In genomic region chr7:15057272-15057671, GRCh38 we compare ENCODE assay signal across 27 cellular contexts.
DNase-seq lines count a peak whose midpoint lies in the region; ATAC-seq and TF ChIP-seq lines count a peak whose summit lies in the region.
"Had no signal": no experiment of that assay in that cellular context is flagged by ENCODE, and none has a peak within 500 bp of the region (broad histone marks: within the 10 kb centered on the region; RNA-seq: fewer than 3 reads in every experiment).

No MANE protein-coding gene starts in this region.

- ATAC-seq in HG02938 (IDR thresholded peaks at IDR 0.05; ENCODE audit: unreplicated experiment): peak; percentile 76
- peak; percentile 87 for ATAC-seq in left lobe of liver
- ATAC-seq in GM21825 (IDR thresholded peaks at IDR 0.05; ENCODE audit: unreplicated experiment): no peak
- no peak for ATAC-seq in GM21576 (IDR thresholded peaks at IDR 0.05; ENCODE audit: unreplicated experiment)
- ATAC-seq: activated T-helper 17 cell treated with anti-CD3 and anti-CD28 coated beads, Interleukin-2, amount 50 U/mL, for 72 hours; right cardiac atrium; stimulated activated memory B cell treated with anti-CD40 and anti-IgM and Interleukin-4, amounts not matched to agents 10 μg/mL and 1 μg/mL and 100 μg/mL, for 72 hours; upper lobe of right lung had no signal

- DNase-seq in CMK (ENCODE audit: low read depth) (peak; percentile 46), left lobe of liver (ENCODE audit: low spot score) (no peak), Kasumi-1 (lab: John Stamatoyannopoulos, UW) (no peak), T-helper 1 cell (no peak)
- DNase-seq: activated B cell treated with CpG ODN at 0.5 μM for 24 hours; activated CD4-positive, alpha-beta memory T cell treated with anti-CD3 and anti-CD28 coated beads for 36 hours; activated CD8-positive, alpha-beta memory T cell treated with anti-CD3 and anti-CD28 coated beads, Interleukin-2, amount 50 U/mL, for 48 hours; activated naive CD4-positive, alpha-beta T cell treated with anti-CD3 and anti-CD28 coated beads, Interleukin-2, amount 50 U/mL, for 16 hours; amniotic stem cell; brain microvascular endothelial cell; C1 segment of cervical spinal cord; Calu3; dorsolateral prefrontal cortex; NCI-H1694 treated with DMSO at 0.1 percent for 48 hours; NCI-H2171; NCI-H524 treated with DMSO at 0.1 percent for 48 hours; right cardiac atrium; stimulated activated CD4-positive, alpha-beta T cell treated with anti-CD3 and anti-CD28 coated beads, Interleukin-12 subunit alpha, Interleukin-12 subunit beta, amount 100 ng/mL, for 4 hours; stimulated activated CD4-positive, alpha-beta T cell treated with anti-CD3 and anti-CD28 coated beads, Interleukin-4, amount 100 ng/mL, for 4 hours; substantia nigra; upper lobe of right lung had no signal

TF ChIP-seq in PFSK-1, 5 proteins besides CTCF, POLR2A, EP300 and RAD21:
- 0 out of 4 replicates have a peak, but pooled peaks of 1 of the 2 experiments have one; percentile 24 for TF ChIP-seq REST (IDR thresholded peaks at IDR 0.05; ENCODE audit: insufficient read depth in 1 of 2, low read depth in 2 of 2, low read length in 2 of 2)
- 0 out of 2 replicates have a peak, but pooled peaks have one; percentile 23 for TF ChIP-seq TAF1 (IDR thresholded peaks at IDR 0.05; ENCODE audit: borderline replicate concordance, insufficient read depth, low read length)
- TF ChIP-seq FOXP2 (optimal IDR thresholded peaks at IDR 0.05; ENCODE audit: borderline replicate concordance, extremely low read depth, extremely low read length, insufficient read depth): no peak
- TF ChIP-seq POLR2AphosphoS5 (IDR thresholded peaks at IDR 0.05; ENCODE audit: low read depth, low read length): no peak
- TF ChIP-seq SIN3A (IDR thresholded peaks at IDR 0.05; ENCODE audit: borderline replicate concordance, insufficient read depth, low read length): no peak

Comparison
In these comparisons a context has a peak if more than half of its experiments do, and no peak if none do; other contexts are left out.
1. ATAC-seq: peak in HG02938 (single experiment) and left lobe of liver (single experiment); none in GM21825 (single experiment) and GM21576 (single experiment).